ENCODE assay signal across 6 cellular contexts in genomic region chr19:681029-681626, GRCh38. TPM values are rescaled to one million over a fixed set of nuclear protein-coding genes. Genes with fewer than 3 reads are reported as not detected.
DNase-seq lines count a peak whose midpoint lies in the region; ATAC-seq and TF ChIP-seq lines count a peak whose summit lies in the region.

No MANE protein-coding gene starts in this region.

- TF ChIP-seq EP300 in neural cell (conservative IDR thresholded peaks at IDR 0.05; ENCODE audit: poor library complexity, severe bottlenecking), result no peak

- H3K27me3 Mint-ChIP-seq in activated naive CD4-positive, alpha-beta T cell treated with anti-CD3 and anti-CD28 coated beads for 36 hours (ENCODE audit: low read depth), result no peaks in the 10 kb centered on the region

- H3K27ac ChIP-seq in body of pancreas (peak overlapping the region; percentile 66 to 93 (median 82)), neural cell (ENCODE audit: low read length) (peak overlapping the region; percentile 90)

- TF ChIP-seq CTCF in body of pancreas (IDR thresholded peaks at IDR 0.05), result no peak
- no peak for TF ChIP-seq CTCF in neural cell (IDR thresholded peaks at IDR 0.05; ENCODE audit: poor library complexity, severe bottlenecking)

- no peaks in the 10 kb centered on the region for H4K20me1 ChIP-seq in neural cell (ENCODE audit: insufficient read depth)

- no peaks in the 10 kb centered on the region for H3K36me3 Mint-ChIP-seq in activated naive CD4-positive, alpha-beta T cell treated with anti-CD3 and anti-CD28 coated beads for 36 hours (ENCODE audit: low read depth)

- intact Hi-C loops in activated naive CD4-positive, alpha-beta T cell treated with anti-CD3 and anti-CD28 coated beads for 36 hours (cut with micrococcal nuclease), result loop anchor here (2.0 kb wide), 1 partner anchor 228 kb away; no protein-coding TSS in a partner anchor
- intact Hi-C loops in body of pancreas (cut with DNase I), result no loop called here

- no peak overlapping the region for H3K27ac Mint-ChIP-seq in activated naive CD4-positive, alpha-beta T cell treated with anti-CD3 and anti-CD28 coated beads for 36 hours

- no peak for TF ChIP-seq RAD21 in neural cell (conservative IDR thresholded peaks at IDR 0.05)

- H2AFZ ChIP-seq in neural cell (ENCODE audit: low read depth, low read length), result no peak overlapping the region

- peak overlapping the region; percentile 73 for H3K9ac ChIP-seq in neural cell (ENCODE audit: low read length)

- 33 to 58% methylated on average over 8 to 40 of the region's 40 CpGs for WGBS in body of pancreas, 2 donors

- H3K79me2 ChIP-seq in neural cell (replicated peaks; ENCODE audit: insufficient read depth, low read length), result no peaks in the 10 kb centered on the region

- no peaks in the 10 kb centered on the region for H3K9me2 ChIP-seq in neural cell (ENCODE audit: insufficient read depth, low read length)

- ATAC-seq in body of pancreas (no peak), HG03432 (IDR thresholded peaks at IDR 0.05; ENCODE audit: unreplicated experiment) (no peak), GM19452 (IDR thresholded peaks at IDR 0.05; ENCODE audit: unreplicated experiment) (no peak)

- peaks cover 7% of the 10 kb centered on the region for H3K4me1 Mint-ChIP-seq in activated naive CD4-positive, alpha-beta T cell treated with anti-CD3 and anti-CD28 coated beads for 36 hours (ENCODE audit: low read depth)

- H3K36me3 ChIP-seq in body of pancreas (replicated peaks in 1 of 2; ENCODE audit: insufficient read depth in 1 of 2, low read depth in 2 of 2) (no peaks in the 10 kb centered on the region), neural cell (ENCODE audit: insufficient read depth, low read length) (no peaks in the 10 kb centered on the region)

- no peaks in the 10 kb centered on the region for H3F3A ChIP-seq in neural cell (ENCODE audit: insufficient read depth, low read length, poor library complexity, severe bottlenecking)

- no peaks in the 10 kb centered on the region for H3K9me3 Mint-ChIP-seq in activated naive CD4-positive, alpha-beta T cell treated with anti-CD3 and anti-CD28 coated beads for 36 hours

- peak; percentile 94 for DNase-seq in activated naive CD4-positive, alpha-beta T cell treated with anti-CD3 and anti-CD28 coated beads for 36 hours
- no peak for DNase-seq in activated naive CD4-positive, alpha-beta T cell (lab: John Stamatoyannopoulos, UW)
- peak; percentile 88 to 92 (median 90) for DNase-seq in body of pancreas

- TF ChIP-seq POLR2A in body of pancreas (IDR thresholded peaks at IDR 0.05), result no peak

- H3K9me3 ChIP-seq in body of pancreas (no peaks in the 10 kb centered on the region), neural cell (ENCODE audit: low read length) (no peaks in the 10 kb centered on the region)

- CTCF ChIA-PET in activated naive CD4-positive, alpha-beta T cell treated with anti-CD3 and anti-CD28 coated beads for 36 hours (lab: Charles Lee), result interaction anchor here (0.6 to 0.7 kb wide), 2 partner anchors 27 to 792 kb away, joined by 3 to 6 read pairs; no protein-coding TSS in a partner anchor

- peaks cover 36% of the 10 kb centered on the region for H3K4me1 ChIP-seq in body of pancreas

- H3K27me3 ChIP-seq in body of pancreas (no peaks in the 10 kb centered on the region), neural cell (ENCODE audit: insufficient read depth, low read depth, low read length) (peaks cover 3% of the 10 kb centered on the region)

- H3K4me3 ChIP-seq in body of pancreas (no peak overlapping the region), neural cell (ENCODE audit: low read length) (peak overlapping the region; percentile 85)

- peak overlapping the region; percentile 94 for H3K4me3 Mint-ChIP-seq in activated naive CD4-positive, alpha-beta T cell treated with anti-CD3 and anti-CD28 coated beads for 36 hours

- H3K4me2 ChIP-seq in neural cell (ENCODE audit: low read length), result no peak overlapping the region

TF ChIP-seq in neural cell, 6 proteins besides CTCF, POLR2A, EP300 and RAD21:
- TF ChIP-seq POLR2AphosphoS5 (IDR thresholded peaks at IDR 0.05) (no peak), SMC3 (conservative IDR thresholded peaks at IDR 0.05; ENCODE audit: poor library complexity) (no peak), TAF1 (IDR thresholded peaks at IDR 0.05; ENCODE audit: low read depth) (no peak), EZH2 (IDR thresholded peaks at IDR 0.05; ENCODE audit: borderline replicate concordance, insufficient read depth, low read length, poor library complexity, severe bottlenecking) (no peak), MXI1 (conservative IDR thresholded peaks at IDR 0.05; ENCODE audit: poor library complexity, severe bottlenecking) (no peak)
- TF ChIP-seq, protein P1, sequence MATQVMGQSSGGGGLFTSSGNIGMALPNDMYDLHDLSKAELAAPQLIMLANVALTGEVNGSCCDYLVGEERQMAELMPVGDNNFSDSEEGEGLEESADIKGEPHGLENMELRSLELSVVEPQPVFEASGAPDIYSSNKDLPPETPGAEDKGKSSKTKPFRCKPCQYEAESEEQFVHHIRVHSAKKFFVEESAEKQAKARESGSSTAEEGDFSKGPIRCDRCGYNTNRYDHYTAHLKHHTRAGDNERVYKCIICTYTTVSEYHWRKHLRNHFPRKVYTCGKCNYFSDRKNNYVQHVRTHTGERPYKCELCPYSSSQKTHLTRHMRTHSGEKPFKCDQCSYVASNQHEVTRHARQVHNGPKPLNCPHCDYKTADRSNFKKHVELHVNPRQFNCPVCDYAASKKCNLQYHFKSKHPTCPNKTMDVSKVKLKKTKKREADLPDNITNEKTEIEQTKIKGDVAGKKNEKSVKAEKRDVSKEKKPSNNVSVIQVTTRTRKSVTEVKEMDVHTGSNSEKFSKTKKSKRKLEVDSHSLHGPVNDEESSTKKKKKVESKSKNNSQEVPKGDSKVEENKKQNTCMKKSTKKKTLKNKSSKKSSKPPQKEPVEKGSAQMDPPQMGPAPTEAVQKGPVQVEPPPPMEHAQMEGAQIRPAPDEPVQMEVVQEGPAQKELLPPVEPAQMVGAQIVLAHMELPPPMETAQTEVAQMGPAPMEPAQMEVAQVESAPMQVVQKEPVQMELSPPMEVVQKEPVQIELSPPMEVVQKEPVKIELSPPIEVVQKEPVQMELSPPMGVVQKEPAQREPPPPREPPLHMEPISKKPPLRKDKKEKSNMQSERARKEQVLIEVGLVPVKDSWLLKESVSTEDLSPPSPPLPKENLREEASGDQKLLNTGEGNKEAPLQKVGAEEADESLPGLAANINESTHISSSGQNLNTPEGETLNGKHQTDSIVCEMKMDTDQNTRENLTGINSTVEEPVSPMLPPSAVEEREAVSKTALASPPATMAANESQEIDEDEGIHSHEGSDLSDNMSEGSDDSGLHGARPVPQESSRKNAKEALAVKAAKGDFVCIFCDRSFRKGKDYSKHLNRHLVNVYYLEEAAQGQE (IDR thresholded peaks at IDR 0.05; ENCODE audit: borderline replicate concordance), result no peak

RNA-seq across cellular contexts. Expression of gene FSTL3, which starts 4.9 kb away (rescaled TPM):
- 1 to 10 TPM; 9.3 to 9.8 TPM for total RNA-seq in activated naive CD4-positive, alpha-beta T cell treated with anti-CD3 and anti-CD28 coated beads for 36 hours
- 100 to 1,000 TPM in 1 of 2 donors, 10 to 100 TPM in 1; 72.4 to 236 TPM for total RNA-seq in body of pancreas
- polyA plus RNA-seq in neural cell, result 3.1 and 6.6 TPM in 2 replicates
- 5.0 and 6.6 TPM in 2 replicates for polyA minus RNA-seq in neural cell

RNA-seq across cellular contexts. Expression of gene PRSS57, which starts 14.1 kb away (rescaled TPM):
- not detected for total RNA-seq in activated naive CD4-positive, alpha-beta T cell treated with anti-CD3 and anti-CD28 coated beads for 36 hours
- total RNA-seq in body of pancreas, result not detected
- polyA plus RNA-seq in neural cell, result not detected in 2 replicates
- not detected in 2 replicates for polyA minus RNA-seq in neural cell

RNA-seq across cellular contexts. Expression of gene RNF126, which starts 18.1 kb away (rescaled TPM):
- 100 to 1,000 TPM in 1 of 2 experiments, 10 to 100 TPM in 1; 99.5 to 108 TPM for total RNA-seq in activated naive CD4-positive, alpha-beta T cell treated with anti-CD3 and anti-CD28 coated beads for 36 hours
- 10 to 100 TPM; 23.3 to 45.8 TPM for total RNA-seq in body of pancreas
- polyA plus RNA-seq in neural cell, result 33.7 and 44.8 TPM in 2 replicates
- 29.2 and 31.7 TPM in 2 replicates for polyA minus RNA-seq in neural cell

RNA-seq across cellular contexts. Expression of gene PALM, which starts 27.6 kb away (rescaled TPM):
- 1 to 10 TPM in 1 of 2 experiments, under 1 TPM in 1; 0.84 to 1.0 TPM for total RNA-seq in activated naive CD4-positive, alpha-beta T cell treated with anti-CD3 and anti-CD28 coated beads for 36 hours
- 10 to 100 TPM; 14.8 to 32.6 TPM for total RNA-seq in body of pancreas
- polyA plus RNA-seq in neural cell, result 74.8 and 87.3 TPM in 2 replicates
- 141 and 155 TPM in 2 replicates for polyA minus RNA-seq in neural cell

RNA-seq across cellular contexts. Expression of gene FGF22, which starts 41.4 kb away (rescaled TPM):
- total RNA-seq in activated naive CD4-positive, alpha-beta T cell treated with anti-CD3 and anti-CD28 coated beads for 36 hours, result not detected
- not detected for total RNA-seq in body of pancreas
- polyA plus RNA-seq in neural cell, result 0.48 TPM in 1 of 2 replicates, not detected in the other
- polyA minus RNA-seq in neural cell, result not detected in 2 replicates

Comparison
In these comparisons a context has a peak if more than half of its experiments do, and no peak if none do; other contexts are left out.
1. DNase-seq: peak in activated naive CD4-positive, alpha-beta T cell treated with anti-CD3 and anti-CD28 coated beads for 36 hours (single experiment) and body of pancreas (4 of 4); none in activated naive CD4-positive, alpha-beta T cell (0 of 4).
2. RNA of gene FSTL3, which starts 4.9 kb away (total RNA-seq): 72.4 to 236 TPM in body of pancreas; 9.3 to 9.8 TPM in activated naive CD4-positive, alpha-beta T cell treated with anti-CD3 and anti-CD28 coated beads for 36 hours; every median in the first group is over 4 times any median in the second.